Comparison of ENCODE assay signal across 9 cellular contexts in the genomic region with DNA sequence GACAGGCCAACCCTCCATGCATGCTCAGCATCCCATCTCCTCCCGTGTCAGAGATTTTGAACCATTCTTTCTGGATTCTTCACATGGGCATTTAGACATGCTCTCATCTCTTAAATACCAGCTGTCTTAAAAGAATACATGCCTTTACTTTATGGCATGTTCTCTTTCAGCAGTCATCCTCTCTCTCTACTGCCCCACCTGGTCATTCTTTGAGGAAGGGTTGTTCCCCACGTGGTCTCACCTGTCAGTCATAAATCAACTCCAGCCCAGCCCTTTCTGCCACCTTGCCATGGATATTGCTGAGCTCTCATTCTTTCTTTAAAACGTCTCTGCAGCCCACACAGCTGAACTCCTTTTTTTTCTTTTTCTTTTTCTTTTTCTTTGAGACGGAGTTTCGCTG.
DNase-seq lines count a peak whose midpoint lies in the region; ATAC-seq and TF ChIP-seq lines count a peak whose summit lies in the region.
"Had no signal": no experiment of that assay in that cellular context is flagged by ENCODE, and none has a peak within 500 bp of the region (broad histone marks: within the 10 kb centered on the region; RNA-seq: fewer than 3 reads in every experiment).

No MANE protein-coding gene starts in this region.

- H3K4me3 ChIP-seq in heart left ventricle (no peak overlapping the region), endodermal cell (ENCODE audit: low read length) (no peak overlapping the region)
- H3K4me3 ChIP-seq: skin epidermis had no signal

- no peaks in the 10 kb centered on the region for H3K9me3 Mint-ChIP-seq in endodermal cell
- H3K9me3 Mint-ChIP-seq in type B pancreatic cell = no peaks in the 10 kb centered on the region

- H3K27ac ChIP-seq in heart left ventricle (peak overlapping the region in 9 of 12 donors; percentile 33 to 70 (median 48)), endodermal cell (ENCODE audit: low read depth, low read length) (no peak overlapping the region)
- H3K27ac ChIP-seq: skin epidermis had no signal

- no peak for TF ChIP-seq POLR2A in heart left ventricle (IDR thresholded peaks at IDR 0.05)

- no peak overlapping the region for H3K9ac ChIP-seq in endodermal cell (ENCODE audit: extremely low read depth, low read length, poor library complexity, severe bottlenecking)

- H3K27ac Mint-ChIP-seq in endodermal cell = no peak overlapping the region
- peak overlapping the region; percentile 55 for H3K27ac Mint-ChIP-seq in type B pancreatic cell

- H3K27me3 ChIP-seq in heart left ventricle (no peaks in the 10 kb centered on the region), endodermal cell (ENCODE audit: control insufficient read depth, insufficient read depth, low read length, poor library complexity, severe bottlenecking) (no peaks in the 10 kb centered on the region)

- peaks cover 3% of the 10 kb centered on the region for H3K4me1 Mint-ChIP-seq in endodermal cell
- H3K4me1 Mint-ChIP-seq in type B pancreatic cell (ENCODE audit: unreplicated experiment) = peaks cover 24% of the 10 kb centered on the region

- DNase-seq in heart left ventricle = no peak
- no peak for DNase-seq in left ventricle myocardium superior
- DNase-seq in HT1080 (ENCODE audit: low read depth) = peak; percentile 41
- peak; percentile 68 for DNase-seq in endodermal cell
- DNase-seq in type B pancreatic cell (ENCODE audit: extremely low spot score, unreplicated experiment) = no peak
- no peak for DNase-seq in UCSD-AML1 (lab: John Stamatoyannopoulos, UW; ENCODE audit: unreplicated experiment)

- H3K27me3 Mint-ChIP-seq in endodermal cell (ENCODE audit: insufficient read depth) (no peaks in the 10 kb centered on the region), type B pancreatic cell (no peaks in the 10 kb centered on the region)

- H3K36me3 ChIP-seq in heart left ventricle (peaks cover 0 to 6% (median 0%) of the 10 kb centered on the region in 9 donors), endodermal cell (ENCODE audit: control insufficient read depth, insufficient read depth, low read length) (no peaks in the 10 kb centered on the region)

- ATAC-seq in heart left ventricle (peak in 1 of 4 donors; percentile 7), left ventricle myocardium superior (no peak), HG02763 (IDR thresholded peaks at IDR 0.05; ENCODE audit: unreplicated experiment) (no peak), GM19035 (IDR thresholded peaks at IDR 0.05; ENCODE audit: unreplicated experiment) (no peak)

- WGBS in heart left ventricle, 4 donors = 79 to 87% (median 82%) methylated on average over 5 of the region's 5 CpGs
- WGBS in endodermal cell (ENCODE audit: insufficient coverage in 1 of 2, insufficient read length in 1 of 2), 2 experiments = 78 to 88% methylated on average over 2 to 5 of the region's 5 CpGs

- H3K4me3 Mint-ChIP-seq in endodermal cell (no peak overlapping the region), type B pancreatic cell (no peak overlapping the region)

- H3K9me3 ChIP-seq in heart left ventricle (no peaks in the 10 kb centered on the region), endodermal cell (ENCODE audit: control insufficient read depth, low read length) (no peaks in the 10 kb centered on the region)

- H3K4me1 ChIP-seq in heart left ventricle (peaks cover 3 to 83% (median 31%) of the 10 kb centered on the region in 12 donors), endodermal cell (ENCODE audit: control insufficient read depth, insufficient read depth, low read length) (peaks cover 4% of the 10 kb centered on the region)

- intact Hi-C loops in heart left ventricle (cut with DNase I) = no loop called here
- intact Hi-C loops in left ventricle myocardium superior (cut with micrococcal nuclease) = no loop called here

- TF ChIP-seq CTCF in heart left ventricle (IDR thresholded peaks at IDR 0.05) (no peak), endodermal cell (conservative IDR thresholded peaks at IDR 0.05) (peak; percentile 69), type B pancreatic cell (conservative IDR thresholded peaks at IDR 0.05) (no peak)

- H3K36me3 Mint-ChIP-seq in endodermal cell (ENCODE audit: low read depth) (no peaks in the 10 kb centered on the region), type B pancreatic cell (peaks cover 15% of the 10 kb centered on the region)

Comparison
In these comparisons a context has a peak if more than half of its experiments do, and no peak if none do; other contexts are left out.
1. DNase-seq: peak in HT1080 (single experiment) and endodermal cell (single experiment); none in heart left ventricle (0 of 5), left ventricle myocardium superior (single experiment), type B pancreatic cell (single experiment) and UCSD-AML1 (single experiment).